ENCODE assay signal across 8 cellular contexts in genomic region chr3:183884437-183885296, GRCh38. TPM values are rescaled to one million over a fixed set of nuclear protein-coding genes. Genes with fewer than 3 reads are reported as not detected.
DNase-seq lines count a peak whose midpoint lies in the region; ATAC-seq and TF ChIP-seq lines count a peak whose summit lies in the region.

Gene PARL (minus strand): TSS chr3:183884880. CDS start chr3:183884846, 34 bp downstream.

- peak within 1 kb of the TSS; percentile 94 for H3K27ac Mint-ChIP-seq in activated CD4-positive, alpha-beta T cell treated with anti-CD3 and anti-CD28 coated beads for 36 hours

- DNase-seq in BJ (ENCODE audit: low read depth) (peak; percentile 47), GM19238 (ENCODE audit: insufficient read length, low spot score) (peak; percentile 92), NCI-H510A treated with DMSO at 0.1 percent for 48 hours (lab: John Stamatoyannopoulos, UW) (peak; percentile 96)
- peak; percentile 98 for DNase-seq in activated CD4-positive, alpha-beta T cell treated with anti-CD3 and anti-CD28 coated beads for 36 hours
- DNase-seq in stimulated activated CD4-positive, alpha-beta T cell treated with anti-CD3 and anti-CD28 coated beads, Interleukin-1b, Interleukin-23, amount 100 ng/mL, for 4 hours (ENCODE audit: low read depth in 2 of 2): peak; percentile 97 to 98

- H3K27ac ChIP-seq in cingulate gyrus (ENCODE audit: low read depth, low read length) (peak within 1 kb of the TSS; percentile 44), layer of hippocampus (ENCODE audit: low read depth, low read length) (peak within 1 kb of the TSS; percentile 84)

- POLR2A ChIA-PET in BJ (lab: Charles Lee): interaction anchor here (0.6 kb wide), 1 partner anchor 294 kb away, joined by 3 read pairs; no protein-coding TSS in a partner anchor
- POLR2A ChIA-PET in activated CD4-positive, alpha-beta T cell treated with anti-CD3 and anti-CD28 coated beads for 36 hours (lab: Charles Lee): interaction anchor here (0.6 kb wide), 2 partner anchors 363 to 426 kb away, joined by 3 read pairs; no protein-coding TSS in a partner anchor

- peak within 1 kb of the TSS; percentile 98 for H3K4me3 ChIP-seq in BJ (ENCODE audit: low read depth, low read length)

- H3K36me3 Mint-ChIP-seq in activated CD4-positive, alpha-beta T cell treated with anti-CD3 and anti-CD28 coated beads for 36 hours (ENCODE audit: low read depth): peaks cover 2% of the 10 kb centered on the region

- CTCF ChIA-PET in BJ (lab: Yijun Ruan, JAX): interaction anchor here (0.5 to 3.5 kb wide), 42 partner anchors 9 to 934 kb away, joined by 3 to 41 read pairs (median 4); partner anchors contain the start of genes ABCC5, EEF1AKMT4 and MAP6D1
- CTCF ChIA-PET in activated CD4-positive, alpha-beta T cell treated with anti-CD3 and anti-CD28 coated beads for 36 hours (lab: Charles Lee): interaction anchor here (0.6 to 2.9 kb wide), 32 partner anchors 9 to 761 kb away, joined by 3 to 35 read pairs (median 3); partner anchors contain the start of genes ABCC5, EEF1AKMT4 and MAP6D1

- H3K9me3 Mint-ChIP-seq in activated CD4-positive, alpha-beta T cell treated with anti-CD3 and anti-CD28 coated beads for 36 hours (ENCODE audit: low read depth): no peaks in the 10 kb centered on the region

- H3K27me3 ChIP-seq in BJ (ENCODE audit: control insufficient read depth, insufficient read depth, low read length) (no peaks in the 10 kb centered on the region), layer of hippocampus (ENCODE audit: control insufficient read depth, insufficient read depth, low read length) (no peaks in the 10 kb centered on the region)

- peaks cover 32% of the 10 kb centered on the region for H3K4me1 Mint-ChIP-seq in activated CD4-positive, alpha-beta T cell treated with anti-CD3 and anti-CD28 coated beads for 36 hours

- peak; percentile 97 for TF ChIP-seq CTCF in BJ (IDR thresholded peaks at IDR 0.05; ENCODE audit: insufficient read depth, low read depth, low read length)

- intact Hi-C loops in activated CD4-positive, alpha-beta T cell treated with anti-CD3 and anti-CD28 coated beads for 36 hours (cut with DNase I, micrococcal nuclease): loop anchor here (1.0 to 10.0 kb wide), 16 partner anchors 59 to 762 kb away; partner anchors contain the start of genes KLHL6 (in 2 of the 2), MAP6D1 (in 2 of the 2), ABCC5 (in 1 of the 2) and ABCF3 (in 1 of the 2)

- no peaks in the 10 kb centered on the region for H3K36me3 ChIP-seq in BJ (ENCODE audit: control insufficient read depth, insufficient read depth, low read length)

- peak; percentile 99 for ATAC-seq in HG03442 (IDR thresholded peaks at IDR 0.05; ENCODE audit: unreplicated experiment)
- peak; percentile 100 for ATAC-seq in activated CD4-positive, alpha-beta T cell treated with anti-CD3 and anti-CD28 coated beads for 36 hours

- no peaks in the 10 kb centered on the region for H3K27me3 Mint-ChIP-seq in activated CD4-positive, alpha-beta T cell treated with anti-CD3 and anti-CD28 coated beads for 36 hours

- peak within 1 kb of the TSS; percentile 94 for H3K4me3 Mint-ChIP-seq in activated CD4-positive, alpha-beta T cell treated with anti-CD3 and anti-CD28 coated beads for 36 hours

RNA-seq across cellular contexts. Expression of gene PARL, which starts in this region (rescaled TPM):
- 33.3 and 41.3 TPM in 2 replicates for polyA plus RNA-seq in BJ (2011; rRNA removed)
- 11.7 and 12.8 TPM in 2 replicates for polyA minus RNA-seq in BJ (2011; rRNA and poly(A)+ RNA removed)
- total RNA-seq in activated CD4-positive, alpha-beta T cell treated with anti-CD3 and anti-CD28 coated beads for 36 hours: 10 to 100 TPM; 55.9 to 91.9 TPM

Comparison
In these comparisons a context has a peak if more than half of its experiments do, and no peak if none do; other contexts are left out.
1. Peak in every context shown above with its lines: DNase-seq, ATAC-seq, H3K4me3 ChIP-seq and H3K27ac ChIP-seq.
2. DNase-seq: peak in every context shown above with its lines; median percentile 98 in activated CD4-positive, alpha-beta T cell treated with anti-CD3 and anti-CD28 coated beads for 36 hours; 98 in stimulated activated CD4-positive, alpha-beta T cell treated with anti-CD3 and anti-CD28 coated beads, Interleukin-1b, Interleukin-23, amount 100 ng/mL, for 4 hours; 96 in NCI-H510A treated with DMSO at 0.1 percent for 48 hours; 92 in GM19238; 47 in BJ.